Comparison of ENCODE assay signal across 2 cellular contexts in genomic region chr19:7920520-7921301, GRCh38.
TF ChIP-seq lines count a peak whose summit lies in the region.

No MANE protein-coding gene starts in this region.

TF ChIP-seq in HEK293T, 16 proteins besides CTCF, POLR2A, EP300 and RAD21 (continued from another document):
- TF ChIP-seq PKNOX1 (IDR thresholded peaks at IDR 0.05) (peak; percentile 48), FOXK2 (IDR thresholded peaks at IDR 0.05) (no peak)

TF ChIP-seq in SK-N-SH, 30 proteins besides CTCF, POLR2A, EP300 and RAD21 (continued from another document):
- TF ChIP-seq MAX (IDR thresholded peaks at IDR 0.05; ENCODE audit: low read depth) (peak; percentile 48; the same call in 1 of the 2 replicates), NRF1 (IDR thresholded peaks at IDR 0.05; ENCODE audit: low read depth, low read length) (no peak), PBX3 (IDR thresholded peaks at IDR 0.05) (peak; percentile 55), IRF3 (IDR thresholded peaks at IDR 0.05; ENCODE audit: low read depth, low read length) (no peak), ZBTB33 (IDR thresholded peaks at IDR 0.05; ENCODE audit: borderline replicate concordance, low read depth) (no peak), FOXJ3 (CRISPR knock-in tag; IDR thresholded peaks at IDR 0.05) (no peak), SMC3 (IDR thresholded peaks at IDR 0.05; ENCODE audit: low read depth, low read length) (no peak), TCF12 (IDR thresholded peaks at IDR 0.05) (no peak), GABPA (IDR thresholded peaks at IDR 0.05; ENCODE audit: low read depth) (no peak), SIN3A (IDR thresholded peaks at IDR 0.05; ENCODE audit: borderline replicate concordance, low read depth, low read length) (0 out of 2 replicates have a peak, but pooled peaks have one; percentile 10), MXI1 (IDR thresholded peaks at IDR 0.05; ENCODE audit: low read depth, low read length) (no peak), POLR2AphosphoS5 (IDR thresholded peaks at IDR 0.05; ENCODE audit: low read depth, low read length) (peak; percentile 59; the same call in 1 of the 2 replicates), GATA2 (CRISPR knock-in tag; IDR thresholded peaks at IDR 0.05) (no peak), CHD2 (IDR thresholded peaks at IDR 0.05; ENCODE audit: low read length, partially characterized antibody) (no peak)
TF ChIP-seq in SK-N-SH: peak in this region for 4.
